ENCODE assay signal across 23 cellular contexts in genomic region chr2:51350100-51350499, GRCh38.
DNase-seq lines count a peak whose midpoint lies in the region; FAIRE-seq and TF ChIP-seq lines count a peak whose summit lies in the region.
"Had no signal": no experiment of that assay in that cellular context is flagged by ENCODE, and none has a peak within 500 bp of the region (broad histone marks: within the 10 kb centered on the region; RNA-seq: fewer than 3 reads in every experiment).

No MANE protein-coding gene starts in this region.

- intact Hi-C loops in posterior vena cava (cut with DNase I): no loop called here

- H3K36me3 Mint-ChIP-seq in nephron (ENCODE audit: low read depth): no peaks in the 10 kb centered on the region
- no peaks in the 10 kb centered on the region for H3K36me3 Mint-ChIP-seq in activated naive CD8-positive, alpha-beta T cell treated with anti-CD3 and anti-CD28 coated beads for 36 hours
- H3K36me3 Mint-ChIP-seq: activated CD4-positive, alpha-beta memory T cell treated with anti-CD3 and anti-CD28 coated beads for 36 hours; CD4-positive, CD25-positive, alpha-beta regulatory T cell had no signal

- DNase-seq in HCEC 1CT: peak; percentile 84
- DNase-seq in SHP77 treated with DMSO at 0.1 percent for 48 hours (lab: John Stamatoyannopoulos, UW): peak; percentile 66
- DNase-seq in dermis blood vessel endothelial cell: peak; percentile 8
- no peak for DNase-seq in frontal cortex (ENCODE audit: low spot score in 2 of 2)
- no peak for DNase-seq in NCI-H2081 (lab: John Stamatoyannopoulos, UW)
- no peak for DNase-seq in posterior vena cava (ENCODE audit: low spot score)
- DNase-seq in activated naive CD8-positive, alpha-beta T cell treated with anti-CD3 and anti-CD28 coated beads for 36 hours: no peak
- DNase-seq: activated CD4-positive, alpha-beta memory T cell treated with anti-CD3 and anti-CD28 coated beads for 36 hours; activated effector memory CD4-positive, alpha-beta T cell treated with Interleukin-2 at 50 U/mL for 16 hours; CD4-positive, CD25-positive, alpha-beta regulatory T cell; DMS 273 treated with DMSO at 0.1 percent for 48 hours; lower lobe of right lung; NCI-H1092 treated with DMSO at 0.1 percent for 48 hours; NCI-H2081 treated with DMSO at 0.1 percent for 48 hours; NCI-H446 treated with DMSO at 0.1 percent for 48 hours; NK-92 treated with Interleukin-12 subunit alpha and Interleukin-12 subunit beta, amount 100 ng/mL, for 24 hours; stimulated activated CD4-positive, alpha-beta T cell treated with anti-CD3 and anti-CD28 coated beads, Interleukin-4, amount 100 ng/mL, for 1 hour; stimulated activated naive CD4-positive, alpha-beta T cell treated with Interleukin-2 at 50 U/mL for 16 hours; T-helper 9 cell; thyroid gland had no signal

- FAIRE-seq in frontal cortex (lab: Jason Lieb, UNC): no peak
- FAIRE-seq: G401.6, keratinocyte had no signal

- H3K4me3 Mint-ChIP-seq in nephron: no peak overlapping the region
- H3K4me3 Mint-ChIP-seq in activated naive CD8-positive, alpha-beta T cell treated with anti-CD3 and anti-CD28 coated beads for 36 hours: no peak overlapping the region
- H3K4me3 Mint-ChIP-seq: activated CD4-positive, alpha-beta memory T cell treated with anti-CD3 and anti-CD28 coated beads for 36 hours; CD4-positive, CD25-positive, alpha-beta regulatory T cell had no signal

- H3K27ac Mint-ChIP-seq in nephron: peak overlapping the region in 2 of 3 experiments; percentile 0 to 10
- no peak overlapping the region for H3K27ac Mint-ChIP-seq in activated naive CD8-positive, alpha-beta T cell treated with anti-CD3 and anti-CD28 coated beads for 36 hours
- H3K27ac Mint-ChIP-seq: activated CD4-positive, alpha-beta memory T cell treated with anti-CD3 and anti-CD28 coated beads for 36 hours; CD4-positive, CD25-positive, alpha-beta regulatory T cell had no signal

- peaks cover 4% of the 10 kb centered on the region for H3K4me1 Mint-ChIP-seq in nephron
- H3K4me1 Mint-ChIP-seq in activated naive CD8-positive, alpha-beta T cell treated with anti-CD3 and anti-CD28 coated beads for 36 hours: no peaks in the 10 kb centered on the region

- H3K27me3 Mint-ChIP-seq in nephron (ENCODE audit: low read depth): no peaks in the 10 kb centered on the region
- no peaks in the 10 kb centered on the region for H3K27me3 Mint-ChIP-seq in activated naive CD8-positive, alpha-beta T cell treated with anti-CD3 and anti-CD28 coated beads for 36 hours
- H3K27me3 Mint-ChIP-seq: activated CD4-positive, alpha-beta memory T cell treated with anti-CD3 and anti-CD28 coated beads for 36 hours; CD4-positive, CD25-positive, alpha-beta regulatory T cell had no signal

- TF ChIP-seq CTCF in nephron (IDR thresholded peaks at IDR 0.05; ENCODE audit: unreplicated experiment in 3 of 3): no peak

- no peaks in the 10 kb centered on the region for H3K9me3 Mint-ChIP-seq in nephron
- peaks cover 2% of the 10 kb centered on the region for H3K9me3 Mint-ChIP-seq in activated naive CD8-positive, alpha-beta T cell treated with anti-CD3 and anti-CD28 coated beads for 36 hours

Comparison
In these comparisons a context has a peak if more than half of its experiments do, and no peak if none do; other contexts are left out.
1. DNase-seq: peak in HCEC 1CT (single experiment), SHP77 treated with DMSO at 0.1 percent for 48 hours (single experiment) and dermis blood vessel endothelial cell (single experiment); none in frontal cortex (0 of 2), NCI-H2081 (0 of 2), posterior vena cava (single experiment) and activated naive CD8-positive, alpha-beta T cell treated with anti-CD3 and anti-CD28 coated beads for 36 hours (single experiment).